In the genomic region with DNA sequence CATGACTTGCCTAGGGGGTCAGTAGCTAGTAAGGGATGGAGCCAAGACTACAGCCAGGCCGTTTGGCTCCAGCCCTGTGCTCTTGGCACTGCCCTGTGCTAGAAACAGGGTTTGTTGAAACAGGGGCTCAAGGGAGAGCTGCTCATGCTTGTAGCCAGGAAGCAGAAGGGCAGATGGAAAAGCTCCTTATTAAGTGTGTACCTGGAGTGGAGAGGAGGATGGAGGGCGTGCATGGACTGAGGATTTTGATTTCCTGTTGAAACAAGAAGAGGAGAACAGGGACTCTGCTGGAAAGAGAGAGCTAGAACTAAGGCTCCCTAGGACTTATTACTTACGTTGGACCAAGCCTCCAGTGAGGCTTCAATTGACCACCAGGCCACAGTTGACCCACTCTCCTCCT, we compare ENCODE assay signal across 15 cellular contexts.
"Had no signal": no experiment of that assay in that cellular context is flagged by ENCODE, and none has a peak within 500 bp of the region (broad histone marks: within the 10 kb centered on the region; RNA-seq: fewer than 3 reads in every experiment).

No MANE protein-coding gene starts in this region.

- H3K9me3 Mint-ChIP-seq: activated CD8-positive, alpha-beta T cell treated with anti-CD3 and anti-CD28 coated beads for 36 hours; activated naive CD8-positive, alpha-beta T cell treated with anti-CD3 and anti-CD28 coated beads for 36 hours; effector memory CD8-positive, alpha-beta T cell; immature natural killer cell had no signal

- DNase-seq: activated naive CD8-positive, alpha-beta T cell treated with anti-CD3 and anti-CD28 coated beads for 36 hours; central memory CD4-positive, alpha-beta T cell; effector memory CD8-positive, alpha-beta T cell; foreskin melanocyte; immature natural killer cell; naive thymus-derived CD8-positive, alpha-beta T cell; posterior cingulate gyrus; right lobe of liver; stomach; transverse colon had no signal

- H3K4me3 Mint-ChIP-seq: activated CD8-positive, alpha-beta T cell treated with anti-CD3 and anti-CD28 coated beads for 36 hours; activated naive CD8-positive, alpha-beta T cell treated with anti-CD3 and anti-CD28 coated beads for 36 hours; effector memory CD8-positive, alpha-beta T cell; immature natural killer cell; mesothelial cell of epicardium; naive thymus-derived CD8-positive, alpha-beta T cell; neural progenitor cell had no signal

- H3K36me3 Mint-ChIP-seq: activated naive CD8-positive, alpha-beta T cell treated with anti-CD3 and anti-CD28 coated beads for 36 hours; immature natural killer cell; mesothelial cell of epicardium; neural progenitor cell had no signal

- ATAC-seq: effector memory CD8-positive, alpha-beta T cell; esophagus mucosa; left lobe of liver; naive thymus-derived CD8-positive, alpha-beta T cell; right lobe of liver had no signal

- H3K4me1 Mint-ChIP-seq: neural progenitor cell had no signal

- H3K27ac Mint-ChIP-seq: activated CD8-positive, alpha-beta T cell treated with anti-CD3 and anti-CD28 coated beads for 36 hours; activated naive CD8-positive, alpha-beta T cell treated with anti-CD3 and anti-CD28 coated beads for 36 hours; effector memory CD8-positive, alpha-beta T cell; immature natural killer cell; mesothelial cell of epicardium; naive thymus-derived CD8-positive, alpha-beta T cell; neural progenitor cell had no signal
